Comparison of ENCODE assay signal across 8 cellular contexts in genomic region chr1:223844962-223845809, GRCh38. TPM values are rescaled to one million over a fixed set of nuclear protein-coding genes. Genes with fewer than 3 reads are reported as not detected.
DNase-seq lines count a peak whose midpoint lies in the region; ATAC-seq and TF ChIP-seq lines count a peak whose summit lies in the region.

No MANE protein-coding gene starts in this region.

- H3K4me3 Mint-ChIP-seq in CD4-positive, alpha-beta memory T cell: peak overlapping the region; percentile 94 to 98 (median 95)

- peak; percentile 65 to 83 (median 73) for DNase-seq in CD4-positive, alpha-beta memory T cell
- DNase-seq in HT-29 (ENCODE audit: low spot score) (peak; percentile 56), SJSA1 (ENCODE audit: low read depth in 1 of 2, low spot score in 2 of 2) (peak; percentile 55 to 66), left ventricle myocardium inferior (peak; percentile 58), retina (peak; percentile 85), SKM-1 treated with dmso at 0.1 percent for 144 hours (lab: John Stamatoyannopoulos, UW; ENCODE audit: unreplicated experiment) (no peak)
- DNase-seq in activated naive CD8-positive, alpha-beta T cell treated with anti-CD3 and anti-CD28 coated beads, Interleukin-2, amount 50 U/mL, for 16 hours (ENCODE audit: low read depth, low spot score): peak; percentile 15

- H3K36me3 ChIP-seq in CD4-positive, alpha-beta memory T cell (ENCODE audit: insufficient read depth, low read length): no peaks in the 10 kb centered on the region
- H3K36me3 ChIP-seq in SJSA1: peaks cover 10% of the 10 kb centered on the region
- H3K36me3 ChIP-seq in left ventricle myocardium inferior: no peaks in the 10 kb centered on the region

- no peaks in the 10 kb centered on the region for H3K27me3 Mint-ChIP-seq in CD4-positive, alpha-beta memory T cell

- H3K27me3 ChIP-seq in CD4-positive, alpha-beta memory T cell (ENCODE audit: insufficient read depth, low read length): no peaks in the 10 kb centered on the region
- H3K27me3 ChIP-seq in SJSA1 (replicated peaks) (no peaks in the 10 kb centered on the region), left ventricle myocardium inferior (ENCODE audit: low read depth) (no peaks in the 10 kb centered on the region)

- H3K36me3 Mint-ChIP-seq in CD4-positive, alpha-beta memory T cell: peaks cover 0 to 14% of the 10 kb centered on the region in 2 donors

- CTCF ChIA-PET in CD4-positive, alpha-beta memory T cell (lab: Charles Lee; ENCODE audit: partially characterized antibody): interaction anchor here (0.6 to 3.4 kb wide), 9 partner anchors 9 to 99 kb away, joined by 3 to 27 read pairs (median 9); no protein-coding TSS in a partner anchor

- TF ChIP-seq CTCF in left ventricle myocardium inferior (IDR thresholded peaks at IDR 0.05; ENCODE audit: borderline replicate concordance): no peak

- H3K27ac ChIP-seq in CD4-positive, alpha-beta memory T cell (ENCODE audit: low read depth, low read length): peak overlapping the region; percentile 98
- H3K27ac ChIP-seq in SJSA1 (peak overlapping the region; percentile 99), left ventricle myocardium inferior (replicated peaks) (peak overlapping the region; percentile 100)

- peak overlapping the region; percentile 97 to 100 (median 98) for H3K27ac Mint-ChIP-seq in CD4-positive, alpha-beta memory T cell

- H3K9me3 ChIP-seq in CD4-positive, alpha-beta memory T cell (ENCODE audit: control insufficient read depth in 1 of 2, low read length in 2 of 2): no peaks in the 10 kb centered on the region
- H3K9me3 ChIP-seq in SJSA1 (replicated peaks) (no peaks in the 10 kb centered on the region), left ventricle myocardium inferior (replicated peaks) (no peaks in the 10 kb centered on the region)

- H3K9me3 Mint-ChIP-seq in CD4-positive, alpha-beta memory T cell: no peaks in the 10 kb centered on the region

- H3K4me1 Mint-ChIP-seq in CD4-positive, alpha-beta memory T cell: peaks cover 34 to 57% (median 40%) of the 10 kb centered on the region in 4 donors

- H3K4me1 ChIP-seq in CD4-positive, alpha-beta memory T cell (ENCODE audit: insufficient read depth, low read length): peaks cover 52% of the 10 kb centered on the region
- H3K4me1 ChIP-seq in SJSA1 (replicated peaks): peaks cover 17% of the 10 kb centered on the region
- peaks cover 66% of the 10 kb centered on the region for H3K4me1 ChIP-seq in left ventricle myocardium inferior

- H3K4me3 ChIP-seq in CD4-positive, alpha-beta memory T cell (ENCODE audit: low read length in 2 of 2): peak overlapping the region; percentile 74 to 76
- H3K4me3 ChIP-seq in SJSA1 (peak overlapping the region; percentile 100), left ventricle myocardium inferior (peak overlapping the region; percentile 93)

- POLR2A ChIA-PET in CD4-positive, alpha-beta memory T cell (lab: Charles Lee; ENCODE audit: partially characterized antibody): interaction anchor here (0.6 to 4.4 kb wide), 22 partner anchors 9 to 1132 kb away, joined by 3 to 39 read pairs (median 7); partner anchors contain the start of genes AIDA, BROX, CAPN2 and FBXO28

- peak; percentile 29 for ATAC-seq in GM19452 (IDR thresholded peaks at IDR 0.05; ENCODE audit: unreplicated experiment)

- intact Hi-C loops in CD4-positive, alpha-beta memory T cell (cut with micrococcal nuclease): loop anchor here (1.0 to 10.0 kb wide), 5 partner anchors 9 to 340 kb away; partner anchors contain the start of genes CAPN2 and DEGS1
- intact Hi-C loops in left ventricle myocardium inferior (cut with micrococcal nuclease): no loop called here

RNA-seq across cellular contexts. Expression of gene TP53BP2, which starts 0.6 kb away (rescaled TPM):
- total RNA-seq in CD4-positive, alpha-beta memory T cell: 10 to 100 TPM; 48.3 to 49.8 TPM
- 10 to 100 TPM in 1 of 2 donors, 1 to 10 TPM in 1; 8.5 to 19.3 TPM for polyA plus RNA-seq in CD4-positive, alpha-beta memory T cell
- 33.9 and 56.1 TPM in 2 replicates for total RNA-seq in HT-29 (2014; rRNA removed; shearing (Covaris generic))
- 32.9 and 40.4 TPM in 2 replicates for total RNA-seq in SJSA1 (2014; rRNA removed; shearing (Covaris generic))
- 19.0 TPM for total RNA-seq in left ventricle myocardium inferior
